In the genomic region with DNA sequence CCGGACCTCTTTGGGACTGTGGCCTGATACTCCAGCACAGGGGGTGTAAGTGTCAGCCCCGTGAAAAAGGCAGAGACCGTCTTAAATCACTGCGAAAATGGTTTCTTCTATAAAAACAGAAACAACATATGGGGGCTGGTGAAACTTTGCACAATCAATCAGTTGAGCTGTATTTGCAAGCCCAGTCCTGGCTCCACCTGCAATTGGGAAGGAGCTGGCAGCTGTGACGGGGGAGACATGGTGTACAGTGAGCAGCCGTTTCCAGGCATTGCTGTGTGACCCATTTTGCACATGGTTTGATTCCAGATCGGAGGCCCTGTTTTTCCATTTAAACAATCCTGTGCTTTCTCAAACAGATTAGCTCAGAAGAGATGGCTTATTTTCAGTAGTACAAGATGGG, we compare ENCODE assay signal across 25 cellular contexts. TPM values are rescaled to one million over a fixed set of nuclear protein-coding genes. Genes with fewer than 3 reads are reported as not detected.
DNase-seq lines count a peak whose midpoint lies in the region; ATAC-seq, FAIRE-seq and TF ChIP-seq lines count a peak whose summit lies in the region.
"Had no signal": no experiment of that assay in that cellular context is flagged by ENCODE, and none has a peak within 500 bp of the region (broad histone marks: within the 10 kb centered on the region; RNA-seq: fewer than 3 reads in every experiment).

No MANE protein-coding gene starts in this region.

- no peak for DNase-seq in activated CD8-positive, alpha-beta T cell treated with anti-CD3 and anti-CD28 coated beads for 36 hours
- DNase-seq in activated CD8-positive, alpha-beta T cell treated with anti-CD3 and anti-CD28 coated beads, Interleukin-2, amount 10 ng/mL, durations not matched to agents 7 days and 5 days = no peak
- no peak for DNase-seq in GM23338 (ENCODE audit: low spot score)
- peak; percentile 4 for DNase-seq in iPS-NIHi7 (ENCODE audit: extremely low spot score)
- peak in 7 of 10 donors; percentile 38 to 93 (median 61) for DNase-seq in posterior cingulate gyrus
- no peak for DNase-seq in NCI-H524 treated with DMSO at 0.1 percent for 48 hours (lab: John Stamatoyannopoulos, UW)
- DNase-seq in GM19239 (ENCODE audit: insufficient read length, low spot score) = no peak
- DNase-seq: activated CD4-positive, alpha-beta T cell treated with anti-CD3 and anti-CD28 coated beads for 4 hours; activated gamma-delta T cell treated with Interleukin-2 at 50 U/mL for 16 hours; activated T-cell treated with anti-CD3 and anti-CD28 coated beads, Interleukin-2, amount 50 U/mL, for 4 hours; cerebellar nuclear complex; GDM1; HCEC 1CT; NCI-H1417 treated with DMSO at 0.1 percent for 48 hours; NCI-H2081; NCI-H446; RPMI8226 had no signal

- no peak overlapping the region for H2AFZ ChIP-seq in GM23338
- H2AFZ ChIP-seq: neural progenitor cell had no signal

- no peaks in the 10 kb centered on the region for H3F3A ChIP-seq in GM23338 (replicated peaks; ENCODE audit: low read depth)

- H3K4me3 Mint-ChIP-seq in activated CD8-positive, alpha-beta T cell treated with anti-CD3 and anti-CD28 coated beads for 36 hours = no peak overlapping the region
- H3K4me3 Mint-ChIP-seq in activated CD8-positive, alpha-beta T cell treated with anti-CD3 and anti-CD28 coated beads, Interleukin-2, amount 10 ng/mL, durations not matched to agents 7 days and 5 days = no peak overlapping the region
- H3K4me3 Mint-ChIP-seq in GM23338 = no peak overlapping the region
- H3K4me3 Mint-ChIP-seq: activated T-cell treated with anti-CD3 and anti-CD28 coated beads, Interleukin-2, amount 50 U/mL, for 4 hours; B cell; memory B cell; neural progenitor cell; type B pancreatic cell had no signal

- CTCF ChIA-PET in activated CD8-positive, alpha-beta T cell treated with anti-CD3 and anti-CD28 coated beads for 36 hours (lab: Charles Lee) = interaction anchor here (1.0 to 2.3 kb wide), 4 partner anchors 12 to 790 kb away, joined by 3 to 6 read pairs (median 4); no protein-coding TSS in a partner anchor
- CTCF ChIA-PET in activated CD8-positive, alpha-beta T cell treated with anti-CD3 and anti-CD28 coated beads, Interleukin-2, amount 10 ng/mL, durations not matched to agents 7 days and 5 days (lab: Charles Lee) = interaction anchor here (1.2 to 3.3 kb wide), 2 partner anchors 14 to 55 kb away, joined by 4 to 10 read pairs; a partner anchor contains a TSS

- no peaks in the 10 kb centered on the region for H3K27me3 ChIP-seq in GM23338 (ENCODE audit: insufficient read depth)
- H3K27me3 ChIP-seq: neural progenitor cell had no signal

- no peak overlapping the region for H3K4me2 ChIP-seq in GM23338
- H3K4me2 ChIP-seq: A549, neural progenitor cell had no signal

- no peaks in the 10 kb centered on the region; the same call in 1 of the 2 replicates for H3K4me1 ChIP-seq in GM23338 (ENCODE audit: insufficient read depth)
- H3K4me1 ChIP-seq: A549, neural progenitor cell had no signal

- H3K4me3 ChIP-seq in GM23338 = no peak overlapping the region
- H3K4me3 ChIP-seq: A549, neural progenitor cell, skin epidermis had no signal

- no peaks in the 10 kb centered on the region for H4K20me1 ChIP-seq in GM23338 (replicated peaks; ENCODE audit: insufficient read depth)

- H3K79me2 ChIP-seq in GM23338 (replicated peaks; ENCODE audit: insufficient read depth) = no peaks in the 10 kb centered on the region

- no peak for TF ChIP-seq CTCF in activated CD8-positive, alpha-beta T cell treated with anti-CD3 and anti-CD28 coated beads for 36 hours (IDR thresholded peaks at IDR 0.05)
- no peak for TF ChIP-seq CTCF in GM23338 (conservative IDR thresholded peaks at IDR 0.05; ENCODE audit: low read depth in 2 of 2)

- 0 out of 2 replicates have a peak, but pooled peaks cover 9% of the 10 kb centered on the region for H3K36me3 ChIP-seq in GM23338 (ENCODE audit: insufficient read depth)

- no peak for FAIRE-seq in GM19239 (lab: Jason Lieb, UNC)
- FAIRE-seq: A549, endothelial cell of umbilical vein had no signal

- no peaks in the 10 kb centered on the region for H3K27me3 Mint-ChIP-seq in activated CD8-positive, alpha-beta T cell treated with anti-CD3 and anti-CD28 coated beads for 36 hours
- H3K27me3 Mint-ChIP-seq in activated CD8-positive, alpha-beta T cell treated with anti-CD3 and anti-CD28 coated beads, Interleukin-2, amount 10 ng/mL, durations not matched to agents 7 days and 5 days (ENCODE audit: low read depth) = no peaks in the 10 kb centered on the region
- H3K27me3 Mint-ChIP-seq in GM23338 (ENCODE audit: insufficient read depth, low read depth, poor library complexity) = peaks cover 7% of the 10 kb centered on the region
- H3K27me3 Mint-ChIP-seq: B cell, memory B cell, type B pancreatic cell had no signal

- H3K9me3 Mint-ChIP-seq in activated CD8-positive, alpha-beta T cell treated with anti-CD3 and anti-CD28 coated beads for 36 hours = no peaks in the 10 kb centered on the region
- no peaks in the 10 kb centered on the region for H3K9me3 Mint-ChIP-seq in activated CD8-positive, alpha-beta T cell treated with anti-CD3 and anti-CD28 coated beads, Interleukin-2, amount 10 ng/mL, durations not matched to agents 7 days and 5 days (ENCODE audit: insufficient read depth)
- H3K9me3 Mint-ChIP-seq in GM23338 = peaks cover 7% of the 10 kb centered on the region; the same call in 2 of the 3 replicates
- H3K9me3 Mint-ChIP-seq: activated T-cell treated with anti-CD3 and anti-CD28 coated beads, Interleukin-2, amount 50 U/mL, for 4 hours; memory B cell; neural progenitor cell; type B pancreatic cell had no signal

- peaks cover 15% of the 10 kb centered on the region for H3K36me3 Mint-ChIP-seq in activated CD8-positive, alpha-beta T cell treated with anti-CD3 and anti-CD28 coated beads for 36 hours (ENCODE audit: low read depth)
- peaks cover 21% of the 10 kb centered on the region for H3K36me3 Mint-ChIP-seq in activated CD8-positive, alpha-beta T cell treated with anti-CD3 and anti-CD28 coated beads, Interleukin-2, amount 10 ng/mL, durations not matched to agents 7 days and 5 days (ENCODE audit: low read depth)
- H3K36me3 Mint-ChIP-seq in GM23338 (ENCODE audit: low read depth) = peaks cover 47% of the 10 kb centered on the region

- no peaks in the 10 kb centered on the region for H3K9me2 ChIP-seq in GM23338 (ENCODE audit: insufficient read depth)

- peak overlapping the region; percentile 24 for H3K27ac Mint-ChIP-seq in activated CD8-positive, alpha-beta T cell treated with anti-CD3 and anti-CD28 coated beads for 36 hours
- H3K27ac Mint-ChIP-seq in activated CD8-positive, alpha-beta T cell treated with anti-CD3 and anti-CD28 coated beads, Interleukin-2, amount 10 ng/mL, durations not matched to agents 7 days and 5 days = no peak overlapping the region
- H3K27ac Mint-ChIP-seq in GM23338 = peak overlapping the region; percentile 28; the same call in 1 of the 2 replicates
- H3K27ac Mint-ChIP-seq: B cell, memory B cell, neural progenitor cell, type B pancreatic cell had no signal

- no peak overlapping the region for H3K27ac ChIP-seq in GM23338 (ENCODE audit: low read depth)
- H3K27ac ChIP-seq: A549, neural progenitor cell, skin epidermis had no signal

- intact Hi-C loops in activated CD8-positive, alpha-beta T cell treated with anti-CD3 and anti-CD28 coated beads for 36 hours (cut with micrococcal nuclease) = no loop called here
- intact Hi-C loops in posterior cingulate gyrus (cut with DNase I) = no loop called here

- H3K4me1 Mint-ChIP-seq in activated CD8-positive, alpha-beta T cell treated with anti-CD3 and anti-CD28 coated beads for 36 hours (ENCODE audit: low read depth) = no peaks in the 10 kb centered on the region
- peaks cover 3% of the 10 kb centered on the region for H3K4me1 Mint-ChIP-seq in activated CD8-positive, alpha-beta T cell treated with anti-CD3 and anti-CD28 coated beads, Interleukin-2, amount 10 ng/mL, durations not matched to agents 7 days and 5 days (ENCODE audit: low read depth)
- H3K4me1 Mint-ChIP-seq in GM23338 = peaks cover 13% of the 10 kb centered on the region
- H3K4me1 Mint-ChIP-seq: B cell, memory B cell, neural progenitor cell had no signal

- POLR2A ChIA-PET in activated CD8-positive, alpha-beta T cell treated with anti-CD3 and anti-CD28 coated beads for 36 hours (lab: Charles Lee) = interaction anchor here (0.6 kb wide), 1 partner anchor 266 kb away, joined by 3 read pairs; no protein-coding TSS in a partner anchor
- POLR2A ChIA-PET in activated CD8-positive, alpha-beta T cell treated with anti-CD3 and anti-CD28 coated beads, Interleukin-2, amount 10 ng/mL, durations not matched to agents 7 days and 5 days (lab: Charles Lee) = no interaction called here

- ATAC-seq in activated CD8-positive, alpha-beta T cell treated with anti-CD3 and anti-CD28 coated beads for 36 hours = no peak
- no peak for ATAC-seq in activated CD8-positive, alpha-beta T cell treated with anti-CD3 and anti-CD28 coated beads, Interleukin-2, amount 10 ng/mL, durations not matched to agents 7 days and 5 days
- ATAC-seq in GM23338 (no peak), GM21447 (IDR thresholded peaks at IDR 0.05; ENCODE audit: unreplicated experiment) (no peak)
- ATAC-seq: A549; activated T-cell treated with anti-CD3 and anti-CD28 coated beads, Interleukin-2, amount 50 U/mL, for 4 hours had no signal

RNA-seq across cellular contexts. Expression of a gene that starts 12.9 kb away (rescaled TPM):
- 10 to 100 TPM; 15.4 to 17.1 TPM for total RNA-seq in activated CD8-positive, alpha-beta T cell treated with anti-CD3 and anti-CD28 coated beads for 36 hours
- 10 to 100 TPM; 22.9 to 26.8 TPM for total RNA-seq in activated CD8-positive, alpha-beta T cell treated with anti-CD3 and anti-CD28 coated beads, Interleukin-2, amount 10 ng/mL, durations not matched to agents 7 days and 5 days
- total RNA-seq in GM23338 (2014; rRNA removed; shearing (Covaris generic)) = 24.1 and 30.0 TPM in 2 replicates
- 17.8 and 23.5 TPM in 2 replicates for polyA plus RNA-seq in GM23338 (2016; fragmentation: Nextera tagmentation; extraction: Ambion mirVana)

RNA-seq across cellular contexts. Expression of a gene that starts 54.4 kb away (rescaled TPM):
- total RNA-seq in activated CD8-positive, alpha-beta T cell treated with anti-CD3 and anti-CD28 coated beads for 36 hours = 100 to 1,000 TPM; 108 to 109 TPM
- 100 to 1,000 TPM; 128 to 136 TPM for total RNA-seq in activated CD8-positive, alpha-beta T cell treated with anti-CD3 and anti-CD28 coated beads, Interleukin-2, amount 10 ng/mL, durations not matched to agents 7 days and 5 days
- total RNA-seq in GM23338 (2014; rRNA removed; shearing (Covaris generic)) = 66.5 and 70.5 TPM in 2 replicates
- polyA plus RNA-seq in GM23338 (2016; fragmentation: Nextera tagmentation; extraction: Ambion mirVana) = 27.7 and 31.2 TPM in 2 replicates

Comparison
In these comparisons a context has a peak if more than half of its experiments do, and no peak if none do; other contexts are left out.
1. DNase-seq: peak in iPS-NIHi7 (single experiment) and posterior cingulate gyrus (7 of 10); none in activated CD8-positive, alpha-beta T cell treated with anti-CD3 and anti-CD28 coated beads for 36 hours (single experiment), activated CD8-positive, alpha-beta T cell treated with anti-CD3 and anti-CD28 coated beads, Interleukin-2, amount 10 ng/mL, durations not matched to agents 7 days and 5 days (single experiment), GM23338 (single experiment), NCI-H524 treated with DMSO at 0.1 percent for 48 hours (single experiment) and GM19239 (single experiment).